In the genomic region with DNA sequence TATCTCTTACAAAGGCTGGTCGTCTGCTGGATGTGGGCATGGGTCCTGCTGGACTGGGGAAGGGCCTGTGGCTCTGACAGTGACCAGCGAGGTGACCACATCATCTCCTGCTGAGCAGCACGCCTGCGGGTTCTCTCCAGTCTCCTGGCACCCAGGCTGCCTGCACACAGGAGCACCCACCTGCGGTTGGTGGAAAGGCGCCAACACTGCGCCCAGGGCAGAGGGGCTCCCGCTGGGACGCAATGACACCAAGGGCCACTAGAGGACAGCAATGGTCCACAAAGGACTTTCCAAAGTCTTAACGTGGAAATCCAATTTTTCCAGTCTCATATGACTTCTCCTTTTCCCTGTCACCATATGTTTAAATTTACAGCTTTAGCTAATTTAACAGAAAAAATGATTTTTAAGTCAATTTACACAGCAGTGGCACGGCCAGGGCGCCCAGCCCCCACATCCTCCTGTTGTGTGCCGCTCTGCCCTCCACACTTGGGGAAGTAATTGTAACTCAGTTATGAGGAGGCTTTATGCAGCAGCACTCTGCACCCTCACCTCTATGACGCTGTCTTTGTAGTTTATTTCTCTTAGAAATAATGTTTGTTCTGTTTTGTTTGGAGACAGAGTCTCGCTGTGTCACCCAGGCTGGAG, we compare ENCODE assay signal across 8 cellular contexts. TPM values are rescaled to one million over a fixed set of nuclear protein-coding genes. Genes with fewer than 3 reads are reported as not detected.
DNase-seq lines count a peak whose midpoint lies in the region; ATAC-seq and TF ChIP-seq lines count a peak whose summit lies in the region.

No MANE protein-coding gene starts in this region.

- H3K4me3 ChIP-seq in AG04450 (ENCODE audit: low read depth, low read length), result no peak overlapping the region
- H3K4me3 ChIP-seq in adrenal gland, result no peak overlapping the region

- no peak overlapping the region for H3K27ac ChIP-seq in AG04450 (ENCODE audit: low read depth, low read length)
- H3K27ac ChIP-seq in adrenal gland, result no peak overlapping the region

- no peak for ATAC-seq in HG03378 (IDR thresholded peaks at IDR 0.05; ENCODE audit: unreplicated experiment)

- 31 to 34% (median 33%) methylated on average over 15 of the region's 15 CpGs for WGBS in adrenal gland, 4 donors

- POLR2A ChIA-PET in AG04450 (lab: Yijun Ruan, JAX), result no interaction called here

- no peaks in the 10 kb centered on the region for H3K4me1 ChIP-seq in adrenal gland (replicated peaks in 1 of 2)

- no peak for TF ChIP-seq POLR2A in adrenal gland (IDR thresholded peaks at IDR 0.05)

- DNase-seq in AG04450 (ENCODE audit: low read depth, low spot score), result no peak
- peak; percentile 73 for DNase-seq in GM10266 (ENCODE audit: extremely low spot score)
- peak; percentile 27 for DNase-seq in NCI-H69 (lab: John Stamatoyannopoulos, UW)
- DNase-seq in adrenal gland, result peak in 5 of 7 donors; percentile 22 to 65 (median 35)
- DNase-seq in iPS-NIHi11 (ENCODE audit: low spot score), result peak; percentile 88
- DNase-seq in stimulated activated CD4-positive, alpha-beta T cell treated with anti-CD3 and anti-CD28 coated beads, Interleukin-4, amount 100 ng/mL, for 24 hours, result peak; percentile 42
- DNase-seq in NCI-H187 treated with DMSO at 0.1 percent for 48 hours (lab: John Stamatoyannopoulos, UW), result no peak

- TF ChIP-seq CTCF in AG04450 (IDR thresholded peaks at IDR 0.05; ENCODE audit: low read depth, low read length), result peak; percentile 83
- TF ChIP-seq CTCF in GM10266 (IDR thresholded peaks at IDR 0.05; ENCODE audit: control insufficient read depth, insufficient read depth, low read depth, missing control alignments), result peak; percentile 65
- peak; percentile 57 to 68 (median 64) for TF ChIP-seq CTCF in adrenal gland (IDR thresholded peaks at IDR 0.05)

- H3K9me3 ChIP-seq in AG04450 (ENCODE audit: control insufficient read depth, insufficient read depth, low read length) (peaks cover 31% of the 10 kb centered on the region; the same call in 1 of the 2 replicates), adrenal gland (replicated peaks in 1 of 3) (no peaks in the 10 kb centered on the region)

- no peaks in the 10 kb centered on the region for H3K36me3 ChIP-seq in adrenal gland (replicated peaks in 1 of 2)

- intact Hi-C loops in adrenal gland (cut with DNase I), result no loop called here

- CTCF ChIA-PET in AG04450 (lab: Charles Lee), result interaction anchor here (0.6 to 1.8 kb wide), 10 partner anchors 11 to 425 kb away, joined by 3 to 6 read pairs (median 3); no protein-coding TSS in a partner anchor

- H3K27me3 ChIP-seq in AG04450 (ENCODE audit: control insufficient read depth, insufficient read depth, low read length), result peaks cover 9% of the 10 kb centered on the region
- no peaks in the 10 kb centered on the region for H3K27me3 ChIP-seq in adrenal gland

RNA-seq across cellular contexts. Expression of a gene that starts 38.1 kb away (rescaled TPM):
- 1.7 and 2.7 TPM in 2 replicates for polyA plus RNA-seq in AG04450 (2011; rRNA removed)
- 0.83 and 1.6 TPM in 2 replicates for polyA minus RNA-seq in AG04450 (2011; rRNA and poly(A)+ RNA removed)
- total RNA-seq in adrenal gland, result 1 to 10 TPM in 2 of 8 donors, under 1 TPM in 3, not detected in 3; 0.15 to 1.2 (median 0.85) TPM
- 1 to 10 TPM in 2 of 3 donors, under 1 TPM in 1; 0.73 to 5.5 (median 1.1) TPM for polyA plus RNA-seq in adrenal gland

Comparison
In these comparisons a context has a peak if more than half of its experiments do, and no peak if none do; other contexts are left out.
1. DNase-seq: peak in GM10266 (single experiment), NCI-H69 (single experiment), adrenal gland (5 of 7), iPS-NIHi11 (single experiment) and stimulated activated CD4-positive, alpha-beta T cell treated with anti-CD3 and anti-CD28 coated beads, Interleukin-4, amount 100 ng/mL, for 24 hours (single experiment); none in AG04450 (single experiment) and NCI-H187 treated with DMSO at 0.1 percent for 48 hours (single experiment).
2. Peak in every context shown above with its lines, with median percentiles within 50 percentile points of each other: CTCF ChIP-seq.